ENCODE assay signal across 26 cellular contexts in the genomic region with DNA sequence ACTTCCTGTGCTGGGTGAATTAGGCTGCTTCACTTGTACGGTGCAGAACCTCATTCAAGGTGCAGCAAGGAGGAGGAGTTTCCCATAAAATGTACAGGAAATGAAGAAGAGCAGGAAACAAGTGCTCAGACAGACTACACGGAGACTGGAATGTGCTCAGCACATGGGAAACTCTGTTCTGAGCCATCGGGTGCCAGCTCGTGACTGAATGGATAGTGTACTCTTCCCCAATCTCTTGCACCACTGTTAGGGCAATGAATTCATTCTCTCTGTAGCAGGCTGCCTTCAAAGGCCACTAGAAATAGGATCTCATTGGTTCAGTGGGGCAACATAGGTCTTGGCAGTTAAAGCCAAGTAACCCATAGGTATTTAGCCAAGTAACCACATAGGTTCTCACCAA.
"Had no signal": no experiment of that assay in that cellular context is flagged by ENCODE, and none has a peak within 500 bp of the region (broad histone marks: within the 10 kb centered on the region; RNA-seq: fewer than 3 reads in every experiment).

No MANE protein-coding gene starts in this region.

- H3K4me1 ChIP-seq: foreskin keratinocyte, prostate gland, stomach, tibial artery had no signal

- ATAC-seq: foreskin keratinocyte; gastroesophageal sphincter; heart left ventricle; left lobe of liver; naive thymus-derived CD8-positive, alpha-beta T cell; sciatic nerve; stimulated activated effector memory CD8-positive, alpha-beta T cell treated with anti-CD3 and anti-CD28 coated beads, Interleukin-12 subunit alpha, Interleukin-12 subunit beta, amount 100 ng/mL, for 72 hours had no signal

- H3K79me2 ChIP-seq: hepatocyte had no signal

- H3K27me3 ChIP-seq: dorsolateral prefrontal cortex, foreskin keratinocyte, gastroesophageal sphincter, heart left ventricle, hepatocyte, right atrium auricular region, stomach, testis, tibial artery had no signal

- FAIRE-seq: colon, kidney, urothelium cell line had no signal

- H3K4me2 ChIP-seq: hepatocyte, smooth muscle cell had no signal

- DNase-seq: dorsolateral prefrontal cortex; effector CD4-positive, alpha-beta T cell; foreskin keratinocyte; heart left ventricle; kidney; mesendoderm; naive thymus-derived CD8-positive, alpha-beta T cell; nephron progenitor cell; nucleus accumbens; stimulated activated CD4-positive, alpha-beta T cell treated with anti-CD3 and anti-CD28 coated beads, Interleukin-2, amount 100 ng/mL, for 24 hours; stimulated activated CD4-positive, alpha-beta T cell treated with anti-CD3 and anti-CD28 coated beads, Interleukin-4, amount 100 ng/mL, for 24 hours; stimulated activated naive CD4-positive, alpha-beta T cell treated with Interleukin-2 at 50 U/mL for 16 hours; stomach; testis; tibial artery had no signal

- H3K9me3 ChIP-seq: gastroesophageal sphincter, heart left ventricle, prostate gland, right atrium auricular region, stomach, testis, tibial artery had no signal

- H3K36me3 ChIP-seq: gastroesophageal sphincter, heart left ventricle, prostate gland, right atrium auricular region, stomach, tibial artery had no signal

- H2AFZ ChIP-seq: hepatocyte had no signal

- H3K4me3 ChIP-seq: dorsolateral prefrontal cortex, gastroesophageal sphincter, heart left ventricle, hepatocyte, lung, prostate gland, right atrium auricular region, smooth muscle cell, stomach, testis, tibial artery had no signal

- H3K27ac ChIP-seq: dorsolateral prefrontal cortex, foreskin keratinocyte, gastroesophageal sphincter, heart left ventricle, hepatocyte, prostate gland, right atrium auricular region, stomach, testis, tibial artery had no signal
